ENCODE assay signal across 8 cellular contexts in genomic region chr11:46006418-46007070, GRCh38.
DNase-seq lines count a peak whose midpoint lies in the region; ATAC-seq and TF ChIP-seq lines count a peak whose summit lies in the region.

No MANE protein-coding gene starts in this region.

- H3K36me3 ChIP-seq in Caco-2 (ENCODE audit: control insufficient read depth, insufficient read depth, low read length): no peaks in the 10 kb centered on the region

- no peak overlapping the region for H3K4me3 ChIP-seq in Caco-2 (ENCODE audit: low read depth, low read length)
- H3K4me3 ChIP-seq in fibroblast of mammary gland (ENCODE audit: control insufficient read depth, low read depth, low read length): no peak overlapping the region

- DNase-seq in Caco-2 (peak in 1 of 2 experiments; percentile 73), NCI-H187 treated with DMSO at 0.1 percent for 48 hours (lab: John Stamatoyannopoulos, UW) (peak; percentile 53), T-helper 1 cell (peak in 3 of 5 donors; percentile 16 to 60 (median 16)), fibroblast of mammary gland (ENCODE audit: low read depth) (peak; percentile 83), nephron progenitor cell (peak; percentile 15), ecto neural progenitor cell (ENCODE audit: low spot score) (no peak)

- BruUV-seq in Caco-2 (replicated peaks; lab: Mats Ljungman, UMichigan): no TSS peak

- H3K36me3 Mint-ChIP-seq in Caco-2 (ENCODE audit: insufficient read depth, unreplicated experiment) (no peaks in the 10 kb centered on the region), nephron progenitor cell (ENCODE audit: low read depth) (no peaks in the 10 kb centered on the region)

- CTCF ChIA-PET in Caco-2 (lab: Charles Lee): interaction anchor here (0.6 to 1.8 kb wide), 19 partner anchors 9 to 235 kb away, joined by 3 to 107 read pairs (median 4); partner anchors contain the start of genes LARGE2 and PEX16

- H3K9me3 Mint-ChIP-seq in Caco-2 (ENCODE audit: unreplicated experiment) (no peaks in the 10 kb centered on the region), nephron progenitor cell (no peaks in the 10 kb centered on the region)

- H3K4me3 Mint-ChIP-seq in Caco-2 (ENCODE audit: unreplicated experiment) (no peak overlapping the region), nephron progenitor cell (no peak overlapping the region)

- no peaks in the 10 kb centered on the region for H3K27me3 Mint-ChIP-seq in Caco-2 (ENCODE audit: insufficient read depth, unreplicated experiment)
- H3K27me3 Mint-ChIP-seq in nephron progenitor cell (ENCODE audit: low read depth, poor library complexity): no peaks in the 10 kb centered on the region

- peak; percentile 73 to 81 for TF ChIP-seq CTCF in Caco-2 (IDR thresholded peaks at IDR 0.05; ENCODE audit: insufficient read depth in 1 of 2, low read depth in 1 of 2, low read length in 1 of 2, severe bottlenecking in 1 of 2, unreplicated experiment in 1 of 2)
- peak; percentile 89 for TF ChIP-seq CTCF in fibroblast of mammary gland (conservative IDR thresholded peaks at IDR 0.05; ENCODE audit: control insufficient read depth, insufficient read depth, low read depth, low read length)
- TF ChIP-seq CTCF in nephron progenitor cell (IDR thresholded peaks at IDR 0.05): peak; percentile 66

- H3K27ac Mint-ChIP-seq in Caco-2 (ENCODE audit: unreplicated experiment): no peak overlapping the region
- H3K27ac Mint-ChIP-seq in nephron progenitor cell: no peak overlapping the region

- peaks cover 12% of the 10 kb centered on the region for H3K4me1 Mint-ChIP-seq in Caco-2 (ENCODE audit: low read depth, unreplicated experiment)
- H3K4me1 Mint-ChIP-seq in nephron progenitor cell: peaks cover 5% of the 10 kb centered on the region

- no peaks in the 10 kb centered on the region for H3K27me3 ChIP-seq in Caco-2 (replicated peaks; ENCODE audit: control insufficient read depth, insufficient read depth, low read length)

- peaks cover 10% of the 10 kb centered on the region for H3K4me1 ChIP-seq in Caco-2

- no peaks in the 10 kb centered on the region for H3K9me3 ChIP-seq in Caco-2

- ATAC-seq in GM21529 (IDR thresholded peaks at IDR 0.05; ENCODE audit: unreplicated experiment): peak; percentile 69
- ATAC-seq in HG02623 (IDR thresholded peaks at IDR 0.05; ENCODE audit: unreplicated experiment): no peak

- intact Hi-C loops in Caco-2 (cut with micrococcal nuclease; ENCODE audit: unreplicated experiment): loop anchor here (1.0 kb wide), 3 partner anchors 41 to 235 kb away; no protein-coding TSS in a partner anchor

- POLR2A ChIA-PET in Caco-2 (lab: Charles Lee): interaction anchor here (0.5 to 1.0 kb wide), 2 partner anchors 85 to 89 kb away, joined by 3 to 4 read pairs; partner anchors contain the start of gene PEX16
